23 cellular contexts compared by ENCODE assay signal in the genomic region with DNA sequence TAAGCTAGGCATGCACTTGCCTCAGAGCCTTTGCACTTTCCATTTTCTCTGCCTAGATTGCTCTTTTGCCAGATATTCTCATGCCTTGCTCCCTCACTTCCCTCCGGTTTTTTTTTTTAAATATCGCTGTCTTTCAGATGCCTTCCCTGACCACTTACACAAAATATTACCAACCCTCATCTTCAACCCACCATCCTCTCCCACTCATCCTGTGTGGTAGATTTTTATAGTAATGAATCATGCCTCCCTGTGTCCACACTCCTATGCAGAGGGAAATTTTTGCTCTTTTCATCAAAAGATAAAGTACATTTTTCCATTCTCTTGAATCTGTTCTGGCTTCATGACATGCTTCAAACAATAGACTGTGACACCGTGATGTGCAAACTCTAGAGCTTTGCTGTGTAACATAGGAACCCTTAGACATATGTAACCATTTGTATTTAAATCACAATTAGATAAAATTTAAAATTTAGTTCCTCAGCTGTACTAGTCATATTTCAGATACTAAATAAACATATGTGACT.
DNase-seq lines count a peak whose midpoint lies in the region; TF ChIP-seq lines count a peak whose summit lies in the region.
"Had no signal": no experiment of that assay in that cellular context is flagged by ENCODE, and none has a peak within 500 bp of the region (broad histone marks: within the 10 kb centered on the region; RNA-seq: fewer than 3 reads in every experiment).

No MANE protein-coding gene starts in this region.

- H2AK5ac ChIP-seq in trophoblast cell (ENCODE audit: low read length): no peak overlapping the region

- no peak overlapping the region for H3K18ac ChIP-seq in trophoblast cell (ENCODE audit: low read length)

- H2BK5ac ChIP-seq in trophoblast cell (ENCODE audit: low read depth, low read length, poor library complexity): no peak overlapping the region

- peaks cover 26% of the 10 kb centered on the region for H3K4me1 ChIP-seq in GM23248 (ENCODE audit: insufficient read depth)
- peaks cover 0 to 2% of the 10 kb centered on the region in 2 experiments for H3K4me1 ChIP-seq in trophoblast cell (ENCODE audit: control insufficient read depth in 1 of 2, insufficient read depth in 2 of 2, low read length in 2 of 2)
- H3K4me1 ChIP-seq in sigmoid colon: no peaks in the 10 kb centered on the region
- H3K4me1 ChIP-seq: adrenal gland had no signal

- no peaks in the 10 kb centered on the region for H4K20me1 ChIP-seq in GM23248 (ENCODE audit: insufficient read depth)

- intact Hi-C loops in CD14-positive monocyte (cut with micrococcal nuclease) (no loop called here), sigmoid colon (cut with DNase I) (no loop called here)
- intact Hi-C loops in activated T-helper 1 cell treated with anti-CD3 and anti-CD28 coated beads, Interleukin-12 subunit alpha, Interleukin-12 subunit beta, Interleukin-2, Interleukin-4 antibody, amounts not matched to agents 30 ng/mL and 10 ng/mL and 1 ng/mL, durations not matched to agents 14 hours and 24 hours and 36 hours (cut with micrococcal nuclease): loop anchor here (5.0 to 10.0 kb wide), 2 partner anchors 65 to 213 kb away; no protein-coding TSS in a partner anchor

- H3K36me3 ChIP-seq in GM23248 (ENCODE audit: low read depth) (no peaks in the 10 kb centered on the region), trophoblast cell (ENCODE audit: control insufficient read depth in 1 of 2, insufficient read depth in 2 of 2, low read length in 2 of 2) (peaks cover 0 to 2% of the 10 kb centered on the region in 2 experiments), sigmoid colon (no peaks in the 10 kb centered on the region)
- H3K36me3 ChIP-seq: adrenal gland, thoracic aorta had no signal

- no peak overlapping the region for H3K4ac ChIP-seq in trophoblast cell (ENCODE audit: low read depth, low read length)

- no peak overlapping the region for H3K23ac ChIP-seq in trophoblast cell (ENCODE audit: low read length)

- H2BK120ac ChIP-seq in trophoblast cell (ENCODE audit: insufficient read depth, low read length, poor library complexity): no peak overlapping the region

- in situ Hi-C loops in GM23248 (cut with MboI): no loop called here

- H3K79me2 ChIP-seq in GM23248 (ENCODE audit: insufficient read depth): no peaks in the 10 kb centered on the region
- no peaks in the 10 kb centered on the region for H3K79me2 ChIP-seq in trophoblast cell (ENCODE audit: control insufficient read depth, insufficient read depth, low read length, poor library complexity)

- H3K27ac Mint-ChIP-seq in CD14-positive monocyte: peak overlapping the region; percentile 41 to 84 (median 64)
- H3K27ac Mint-ChIP-seq in activated T-helper 1 cell treated with anti-CD3 and anti-CD28 coated beads, Interleukin-12 subunit alpha, Interleukin-12 subunit beta, Interleukin-2, Interleukin-4 antibody, amounts not matched to agents 30 ng/mL and 10 ng/mL and 1 ng/mL, durations not matched to agents 14 hours and 24 hours and 36 hours: peak overlapping the region; percentile 74
- H3K27ac Mint-ChIP-seq: activated CD4-positive, alpha-beta memory T cell treated with anti-CD3 and anti-CD28 coated beads, Interleukin-2, amount 10 ng/mL, durations not matched to agents 7 days and 5 days; GM23338 had no signal

- H3K27ac ChIP-seq in GM23248: no peak overlapping the region
- H3K27ac ChIP-seq in trophoblast cell (ENCODE audit: low read depth, low read length): no peak overlapping the region
- H3K27ac ChIP-seq in sigmoid colon: no peak overlapping the region
- H3K27ac ChIP-seq: adrenal gland, thoracic aorta, VCaP had no signal

- H3K9me3 ChIP-seq in GM23248 (ENCODE audit: low read depth): no peaks in the 10 kb centered on the region
- peaks cover 2% of the 10 kb centered on the region for H3K9me3 ChIP-seq in trophoblast cell (ENCODE audit: insufficient read depth, low read depth, low read length)
- H3K9me3 ChIP-seq in sigmoid colon: no peaks in the 10 kb centered on the region
- H3K9me3 ChIP-seq: adrenal gland, mucosa of descending colon, thoracic aorta had no signal

- H3K4me1 Mint-ChIP-seq in CD14-positive monocyte: peaks cover 23% of the 10 kb centered on the region
- peaks cover 43% of the 10 kb centered on the region for H3K4me1 Mint-ChIP-seq in activated T-helper 1 cell treated with anti-CD3 and anti-CD28 coated beads, Interleukin-12 subunit alpha, Interleukin-12 subunit beta, Interleukin-2, Interleukin-4 antibody, amounts not matched to agents 30 ng/mL and 10 ng/mL and 1 ng/mL, durations not matched to agents 14 hours and 24 hours and 36 hours (ENCODE audit: low read depth)

- TF ChIP-seq POLR2A in sigmoid colon (IDR thresholded peaks at IDR 0.05): no peak

- H4K8ac ChIP-seq in trophoblast cell (ENCODE audit: low read depth, low read length): no peak overlapping the region

- peaks cover 27% of the 10 kb centered on the region for H3F3A ChIP-seq in GM23248 (ENCODE audit: insufficient read depth)

- no peak overlapping the region for H2AFZ ChIP-seq in GM23248
- no peak overlapping the region for H2AFZ ChIP-seq in trophoblast cell (ENCODE audit: insufficient read depth, low read length, poor library complexity)
- H2AFZ ChIP-seq: GM23338 had no signal

- no peak overlapping the region for H2BK12ac ChIP-seq in trophoblast cell (ENCODE audit: low read length)

- H3K9me2 ChIP-seq in GM23248 (ENCODE audit: insufficient read depth): no peaks in the 10 kb centered on the region

- H4K12ac ChIP-seq in trophoblast cell (ENCODE audit: low read depth, low read length): no peak overlapping the region

- peaks cover 47 to 64% of the 10 kb centered on the region in 2 donors for H3K36me3 Mint-ChIP-seq in CD14-positive monocyte
- H3K36me3 Mint-ChIP-seq in activated T-helper 1 cell treated with anti-CD3 and anti-CD28 coated beads, Interleukin-12 subunit alpha, Interleukin-12 subunit beta, Interleukin-2, Interleukin-4 antibody, amounts not matched to agents 30 ng/mL and 10 ng/mL and 1 ng/mL, durations not matched to agents 14 hours and 24 hours and 36 hours (ENCODE audit: low read depth): peaks cover 14% of the 10 kb centered on the region

- H3K4me2 ChIP-seq in GM23248 (ENCODE audit: unreplicated experiment): no peak overlapping the region
- H3K4me2 ChIP-seq in trophoblast cell (ENCODE audit: low read length): no peak overlapping the region
- H3K4me2 ChIP-seq: GM23338 had no signal

- H3K9me3 Mint-ChIP-seq in CD14-positive monocyte: peaks cover 0 to 7% (median 0%) of the 10 kb centered on the region in 7 donors
- no peaks in the 10 kb centered on the region for H3K9me3 Mint-ChIP-seq in activated T-helper 1 cell treated with anti-CD3 and anti-CD28 coated beads, Interleukin-12 subunit alpha, Interleukin-12 subunit beta, Interleukin-2, Interleukin-4 antibody, amounts not matched to agents 30 ng/mL and 10 ng/mL and 1 ng/mL, durations not matched to agents 14 hours and 24 hours and 36 hours
- H3K9me3 Mint-ChIP-seq: activated CD4-positive, alpha-beta memory T cell treated with anti-CD3 and anti-CD28 coated beads, Interleukin-2, amount 10 ng/mL, durations not matched to agents 7 days and 5 days; effector memory CD8-positive, alpha-beta T cell; GM23338 had no signal

- peaks cover 1% of the 10 kb centered on the region for H3K79me1 ChIP-seq in trophoblast cell (ENCODE audit: low read length)

- no peak overlapping the region for H3K14ac ChIP-seq in trophoblast cell (ENCODE audit: low read length)

- H3K9ac ChIP-seq in GM23248 (no peak overlapping the region), trophoblast cell (ENCODE audit: low read length) (no peak overlapping the region)

- 59 to 73% methylated on average over 3 of the region's 3 CpGs for WGBS in GM23248 (ENCODE audit: low coverage in 1 of 2, low lambda C conversion rate in 2 of 2, missing lambda C conversion rate in 2 of 2), 2 experiments
- 100% methylated on average over 1 of the region's 3 CpGs for WGBS in trophoblast cell (ENCODE audit: extremely low coverage, insufficient coverage, insufficient read length)
- WGBS in sigmoid colon, 2 donors: 89 to 91% methylated on average over 3 of the region's 3 CpGs

- H4K91ac ChIP-seq in trophoblast cell (ENCODE audit: low read depth, low read length): no peak overlapping the region

- no peak overlapping the region for H3K4me3 Mint-ChIP-seq in CD14-positive monocyte
- H3K4me3 Mint-ChIP-seq in activated T-helper 1 cell treated with anti-CD3 and anti-CD28 coated beads, Interleukin-12 subunit alpha, Interleukin-12 subunit beta, Interleukin-2, Interleukin-4 antibody, amounts not matched to agents 30 ng/mL and 10 ng/mL and 1 ng/mL, durations not matched to agents 14 hours and 24 hours and 36 hours: no peak overlapping the region
- H3K4me3 Mint-ChIP-seq: activated CD4-positive, alpha-beta memory T cell treated with anti-CD3 and anti-CD28 coated beads, Interleukin-2, amount 10 ng/mL, durations not matched to agents 7 days and 5 days; CD8-positive, alpha-beta memory T cell; effector memory CD8-positive, alpha-beta T cell; GM23338 had no signal

- no peaks in the 10 kb centered on the region for H3K27me3 ChIP-seq in GM23248 (replicated peaks; ENCODE audit: insufficient read depth)
- no peaks in the 10 kb centered on the region for H3K27me3 ChIP-seq in trophoblast cell (ENCODE audit: insufficient read depth, low read length)
- no peaks in the 10 kb centered on the region for H3K27me3 ChIP-seq in sigmoid colon
- H3K27me3 ChIP-seq: adrenal gland had no signal

- H3K27me3 Mint-ChIP-seq in CD14-positive monocyte (ENCODE audit: low read depth in 3 of 3): no peaks in the 10 kb centered on the region
- H3K27me3 Mint-ChIP-seq in activated T-helper 1 cell treated with anti-CD3 and anti-CD28 coated beads, Interleukin-12 subunit alpha, Interleukin-12 subunit beta, Interleukin-2, Interleukin-4 antibody, amounts not matched to agents 30 ng/mL and 10 ng/mL and 1 ng/mL, durations not matched to agents 14 hours and 24 hours and 36 hours (ENCODE audit: insufficient read depth): no peaks in the 10 kb centered on the region
- H3K27me3 Mint-ChIP-seq: activated CD4-positive, alpha-beta memory T cell treated with anti-CD3 and anti-CD28 coated beads, Interleukin-2, amount 10 ng/mL, durations not matched to agents 7 days and 5 days; effector memory CD8-positive, alpha-beta T cell had no signal

- DNase-seq in CD14-positive monocyte (ENCODE audit: low spot score) (no peak), GM23248 (peak; percentile 39), glomerular visceral epithelial cell (ENCODE audit: extremely low spot score) (peak; percentile 24), DMS114 treated with DMSO at 0.1 percent for 48 hours (lab: John Stamatoyannopoulos, UW; ENCODE audit: unreplicated experiment) (no peak), trophoblast cell (no peak), sigmoid colon (no peak), UCSD-AML1 (lab: John Stamatoyannopoulos, UW; ENCODE audit: unreplicated experiment) (no peak)
- no peak for DNase-seq in activated T-helper 1 cell treated with anti-CD3 and anti-CD28 coated beads, Interleukin-12 subunit alpha, Interleukin-12 subunit beta, Interleukin-2, Interleukin-4 antibody, amounts not matched to agents 30 ng/mL and 10 ng/mL and 1 ng/mL, durations not matched to agents 14 hours and 24 hours and 36 hours (ENCODE audit: low spot score)
- DNase-seq: activated CD4-positive, alpha-beta memory T cell treated with anti-CD3 and anti-CD28 coated beads, Interleukin-2, amount 10 ng/mL, durations not matched to agents 7 days and 5 days; activated T-cell treated with anti-CD3 and anti-CD28 coated beads, Interleukin-2, amount 50 U/mL, for 48 hours; adrenal gland; CD8-positive, alpha-beta memory T cell; DMS79 treated with DMSO at 0.1 percent for 48 hours; effector memory CD8-positive, alpha-beta T cell; mucosa of descending colon; NCI-H1436; NCI-H526 treated with DMSO at 0.1 percent for 48 hours; SHP77 treated with DMSO at 0.1 percent for 48 hours; stimulated activated CD4-positive, alpha-beta T cell treated with anti-CD3 and anti-CD28 coated beads, Interleukin-12 subunit alpha, Interleukin-12 subunit beta, amount 100 ng/mL, for 4 hours; T-helper 1 cell had no signal

- H3K4me3 ChIP-seq in GM23248 (no peak overlapping the region), trophoblast cell (ENCODE audit: low read depth, low read length) (no peak overlapping the region), sigmoid colon (no peak overlapping the region)
- H3K4me3 ChIP-seq: adrenal gland, GM23338, mucosa of descending colon, thoracic aorta had no signal

- no peak for TF ChIP-seq EP300 in sigmoid colon (IDR thresholded peaks at IDR 0.05)

- TF ChIP-seq CTCF in CD14-positive monocyte (IDR thresholded peaks at IDR 0.05) (no peak), sigmoid colon (IDR thresholded peaks at IDR 0.05) (no peak)

Comparison
In these comparisons a context has a peak if more than half of its experiments do, and no peak if none do; other contexts are left out.
1. DNase-seq: peak in GM23248 (single experiment) and glomerular visceral epithelial cell (single experiment); none in CD14-positive monocyte (single experiment), activated T-helper 1 cell treated with anti-CD3 and anti-CD28 coated beads, Interleukin-12 subunit alpha, Interleukin-12 subunit beta, Interleukin-2, Interleukin-4 antibody, amounts not matched to agents 30 ng/mL and 10 ng/mL and 1 ng/mL, durations not matched to agents 14 hours and 24 hours and 36 hours (single experiment), DMS114 treated with DMSO at 0.1 percent for 48 hours (single experiment), trophoblast cell (0 of 2), sigmoid colon (single experiment) and UCSD-AML1 (single experiment).